Comparison of ENCODE assay signal across 21 cellular contexts in genomic region chr10:13913890-13914289, GRCh38.
DNase-seq lines count a peak whose midpoint lies in the region; ATAC-seq, FAIRE-seq and TF ChIP-seq lines count a peak whose summit lies in the region.
"Had no signal": no experiment of that assay in that cellular context is flagged by ENCODE, and none has a peak within 500 bp of the region (broad histone marks: within the 10 kb centered on the region; RNA-seq: fewer than 3 reads in every experiment).

No MANE protein-coding gene starts in this region.

- H3K27me3 ChIP-seq in right lobe of liver, result no peaks in the 10 kb centered on the region
- H3K27me3 ChIP-seq: upper lobe of left lung had no signal

- no peak for TF ChIP-seq POLR2A in right lobe of liver (IDR thresholded peaks at IDR 0.05)

- no peaks in the 10 kb centered on the region for H3K9me3 ChIP-seq in right lobe of liver
- H3K9me3 ChIP-seq: mucosa of descending colon had no signal

- H3K4me1 ChIP-seq in right lobe of liver, result no peaks in the 10 kb centered on the region

- FAIRE-seq in GM18507 (lab: Jason Lieb, UNC), result peak; percentile 60
- FAIRE-seq: H1, kidney had no signal

- ATAC-seq in right lobe of liver, result peak; percentile 50 to 66 (median 57)
- ATAC-seq: mucosa of descending colon, WTC11 had no signal

- intact Hi-C loops in right lobe of liver (cut with DNase I), result no loop called here

- H3K27ac ChIP-seq in right lobe of liver (no peak overlapping the region), substantia nigra (ENCODE audit: low read depth, low read length, poor library complexity, severe bottlenecking) (peak overlapping the region; percentile 6)
- H3K27ac ChIP-seq: upper lobe of left lung had no signal

- H3K4me3 ChIP-seq in right lobe of liver, result no peak overlapping the region
- H3K4me3 ChIP-seq: mucosa of descending colon, upper lobe of left lung had no signal

- no peaks in the 10 kb centered on the region for H3K36me3 ChIP-seq in right lobe of liver
- H3K36me3 ChIP-seq: upper lobe of left lung had no signal

- WGBS in right lobe of liver (ENCODE audit: insufficient coverage, low coverage, low lambda C conversion rate, missing lambda C conversion rate), result 46% methylated on average over 4 of the region's 5 CpGs

- DNase-seq in GM18507 (ENCODE audit: extremely low spot score, insufficient read length, low read depth), result no peak
- peak; percentile 24 for DNase-seq in cerebellar cortex (ENCODE audit: low spot score)
- peak in 1 of 3 donors; percentile 33 for DNase-seq in right lobe of liver
- peak in 29 of 49 donors; percentile 4 to 56 (median 26) for DNase-seq in substantia nigra (lab: John Stamatoyannopoulos, UW)
- DNase-seq in SK-N-DZ (ENCODE audit: low spot score), result no peak
- no peak for DNase-seq in NCI-H1694 treated with DMSO at 0.1 percent for 48 hours (lab: John Stamatoyannopoulos, UW)
- no peak for DNase-seq in foreskin melanocyte
- DNase-seq: activated CD4-positive, alpha-beta memory T cell treated with anti-CD3 and anti-CD28 coated beads, Interleukin-2, amount 10 ng/mL, durations not matched to agents 7 days and 5 days; activated naive CD4-positive, alpha-beta T cell; AML-193; cerebellar nuclear complex; endodermal cell; Kasumi-1; kidney; mucosa of descending colon; NCI-H1105; NCI-H524 treated with DMSO at 0.1 percent for 48 hours; stimulated activated naive CD4-positive, alpha-beta T cell had no signal

- TF ChIP-seq CTCF in right lobe of liver (IDR thresholded peaks at IDR 0.05), result no peak

Comparison
In these comparisons a context has a peak if more than half of its experiments do, and no peak if none do; other contexts are left out.
1. DNase-seq: peak in cerebellar cortex (single experiment) and substantia nigra (29 of 49); none in GM18507 (single experiment), SK-N-DZ (single experiment), NCI-H1694 treated with DMSO at 0.1 percent for 48 hours (single experiment) and foreskin melanocyte (single experiment).